In genomic region chr15:35702946-35703495, GRCh38 we compare ENCODE assay signal across 2 cellular contexts.
TF ChIP-seq lines count a peak whose summit lies in the region.

No MANE protein-coding gene starts in this region.

TF ChIP-seq in GM23338, 12 proteins besides CTCF, POLR2A, EP300 and RAD21 (continued from another document):
- TF ChIP-seq, protein P1, sequence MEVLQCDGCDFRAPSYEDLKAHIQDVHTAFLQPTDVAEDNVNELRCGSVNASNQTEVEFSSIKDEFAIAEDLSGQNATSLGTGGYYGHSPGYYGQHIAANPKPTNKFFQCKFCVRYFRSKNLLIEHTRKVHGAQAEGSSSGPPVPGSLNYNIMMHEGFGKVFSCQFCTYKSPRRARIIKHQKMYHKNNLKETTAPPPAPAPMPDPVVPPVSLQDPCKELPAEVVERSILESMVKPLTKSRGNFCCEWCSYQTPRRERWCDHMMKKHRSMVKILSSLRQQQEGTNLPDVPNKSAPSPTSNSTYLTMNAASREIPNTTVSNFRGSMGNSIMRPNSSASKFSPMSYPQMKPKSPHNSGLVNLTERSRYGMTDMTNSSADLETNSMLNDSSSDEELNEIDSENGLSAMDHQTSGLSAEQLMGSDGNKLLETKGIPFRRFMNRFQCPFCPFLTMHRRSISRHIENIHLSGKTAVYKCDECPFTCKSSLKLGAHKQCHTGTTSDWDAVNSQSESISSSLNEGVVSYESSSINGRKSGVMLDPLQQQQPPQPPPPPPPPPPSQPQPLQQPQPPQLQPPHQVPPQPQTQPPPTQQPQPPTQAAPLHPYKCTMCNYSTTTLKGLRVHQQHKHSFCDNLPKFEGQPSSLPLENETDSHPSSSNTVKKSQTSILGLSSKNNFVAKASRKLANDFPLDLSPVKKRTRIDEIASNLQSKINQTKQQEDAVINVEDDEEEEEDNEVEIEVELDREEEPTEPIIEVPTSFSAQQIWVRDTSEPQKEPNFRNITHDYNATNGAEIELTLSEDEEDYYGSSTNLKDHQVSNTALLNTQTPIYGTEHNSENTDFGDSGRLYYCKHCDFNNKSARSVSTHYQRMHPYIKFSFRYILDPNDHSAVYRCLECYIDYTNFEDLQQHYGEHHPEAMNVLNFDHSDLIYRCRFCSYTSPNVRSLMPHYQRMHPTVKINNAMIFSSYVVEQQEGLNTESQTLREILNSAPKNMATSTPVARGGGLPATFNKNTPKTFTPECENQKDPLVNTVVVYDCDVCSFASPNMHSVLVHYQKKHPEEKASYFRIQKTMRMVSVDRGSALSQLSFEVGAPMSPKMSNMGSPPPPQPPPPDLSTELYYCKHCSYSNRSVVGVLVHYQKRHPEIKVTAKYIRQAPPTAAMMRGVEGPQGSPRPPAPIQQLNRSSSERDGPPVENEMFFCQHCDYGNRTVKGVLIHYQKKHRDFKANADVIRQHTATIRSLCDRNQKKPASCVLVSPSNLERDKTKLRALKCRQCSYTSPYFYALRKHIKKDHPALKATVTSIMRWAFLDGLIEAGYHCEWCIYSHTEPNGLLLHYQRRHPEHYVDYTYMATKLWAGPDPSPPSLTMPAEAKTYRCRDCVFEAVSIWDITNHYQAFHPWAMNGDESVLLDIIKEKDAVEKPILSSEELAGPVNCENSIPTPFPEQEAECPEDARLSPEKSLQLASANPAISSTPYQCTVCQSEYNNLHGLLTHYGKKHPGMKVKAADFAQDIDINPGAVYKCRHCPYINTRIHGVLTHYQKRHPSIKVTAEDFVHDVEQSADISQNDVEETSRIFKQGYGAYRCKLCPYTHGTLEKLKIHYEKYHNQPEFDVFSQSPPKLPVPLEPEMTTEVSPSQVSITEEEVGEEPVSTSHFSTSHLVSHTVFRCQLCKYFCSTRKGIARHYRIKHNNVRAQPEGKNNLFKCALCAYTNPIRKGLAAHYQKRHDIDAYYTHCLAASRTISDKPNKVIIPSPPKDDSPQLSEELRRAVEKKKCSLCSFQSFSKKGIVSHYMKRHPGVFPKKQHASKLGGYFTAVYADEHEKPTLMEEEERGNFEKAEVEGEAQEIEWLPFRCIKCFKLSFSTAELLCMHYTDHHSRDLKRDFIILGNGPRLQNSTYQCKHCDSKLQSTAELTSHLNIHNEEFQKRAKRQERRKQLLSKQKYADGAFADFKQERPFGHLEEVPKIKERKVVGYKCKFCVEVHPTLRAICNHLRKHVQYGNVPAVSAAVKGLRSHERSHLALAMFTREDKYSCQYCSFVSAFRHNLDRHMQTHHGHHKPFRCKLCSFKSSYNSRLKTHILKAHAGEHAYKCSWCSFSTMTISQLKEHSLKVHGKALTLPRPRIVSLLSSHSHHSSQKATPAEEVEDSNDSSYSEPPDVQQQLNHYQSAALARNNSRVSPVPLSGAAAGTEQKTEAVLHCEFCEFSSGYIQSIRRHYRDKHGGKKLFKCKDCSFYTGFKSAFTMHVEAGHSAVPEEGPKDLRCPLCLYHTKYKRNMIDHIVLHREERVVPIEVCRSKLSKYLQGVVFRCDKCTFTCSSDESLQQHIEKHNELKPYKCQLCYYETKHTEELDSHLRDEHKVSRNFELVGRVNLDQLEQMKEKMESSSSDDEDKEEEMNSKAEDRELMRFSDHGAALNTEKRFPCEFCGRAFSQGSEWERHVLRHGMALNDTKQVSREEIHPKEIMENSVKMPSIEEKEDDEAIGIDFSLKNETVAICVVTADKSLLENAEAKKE (CRISPR knock-in tag; IDR thresholded peaks at IDR 0.05), result no peak
- TF ChIP-seq JUNB (IDR thresholded peaks at IDR 0.05; ENCODE audit: unreplicated experiment) (no peak), ETS1 (IDR thresholded peaks at IDR 0.05) (no peak), REST (IDR thresholded peaks at IDR 0.05; ENCODE audit: unreplicated experiment) (no peak), NANOG (IDR thresholded peaks at IDR 0.05; ENCODE audit: borderline replicate concordance) (no peak), ZNF114 (CRISPR knock-in tag; IDR thresholded peaks at IDR 0.05) (no peak), EZH2 (IDR thresholded peaks at IDR 0.05; ENCODE audit: low read depth, unreplicated experiment) (no peak), POLR2AphosphoS5 (IDR thresholded peaks at IDR 0.05; ENCODE audit: low read depth) (no peak), EZH2phosphoT487 (IDR thresholded peaks at IDR 0.05; ENCODE audit: unreplicated experiment) (no peak), CREB1 (CRISPR knock-in tag; IDR thresholded peaks at IDR 0.05; ENCODE audit: low read depth) (no peak), ZNF331 (CRISPR knock-in tag; IDR thresholded peaks at IDR 0.05; ENCODE audit: low read depth) (no peak)
TF ChIP-seq in GM23338: peak in this region for 0.

TF ChIP-seq in IMR-90, 13 proteins besides CTCF, POLR2A, EP300 and RAD21 (continued from another document):
- TF ChIP-seq MXI1 (IDR thresholded peaks at IDR 0.05; ENCODE audit: borderline replicate concordance, low read depth, low read length), result no peak
- TF ChIP-seq CEBPB (IDR thresholded peaks at IDR 0.05; ENCODE audit: low read depth, low read length), result no peak
- TF ChIP-seq RCOR1 (IDR thresholded peaks at IDR 0.05; ENCODE audit: insufficient replicate concordance, low read length), result no peak
